8 cellular contexts compared by ENCODE assay signal in genomic region chr3:114624676-114625181, GRCh38.
A peak's percentile ranks its signal among the peaks of the same experiment; 100 is the strongest.
DNase-seq lines count a peak whose midpoint lies in the region; ATAC-seq, FAIRE-seq and TF ChIP-seq lines count a peak whose summit lies in the region.

No MANE protein-coding gene starts in this region.

- H2AFZ ChIP-seq in ACC112 (ENCODE audit: low read length, unreplicated experiment) = peak overlapping the region; percentile 55

- no peaks in the 10 kb centered on the region for H3K36me3 Mint-ChIP-seq in effector memory CD8-positive, alpha-beta T cell (ENCODE audit: insufficient read depth)

- peaks cover 35% of the 10 kb centered on the region for H3K79me2 ChIP-seq in ACC112 (ENCODE audit: control insufficient read depth, insufficient read depth, low read length, unreplicated experiment)

- TF ChIP-seq CTCF in bronchial epithelial cell (IDR thresholded peaks at IDR 0.05; ENCODE audit: insufficient read depth, low read length, severe bottlenecking) = no peak

- no peaks in the 10 kb centered on the region for H3K9me3 Mint-ChIP-seq in effector memory CD8-positive, alpha-beta T cell

- FAIRE-seq in bronchial epithelial cell (lab: Jason Lieb, UNC) (peak; percentile 36), islet of Langerhans (lab: Jason Lieb, UNC) (peak; percentile 100), small intestine (lab: Jason Lieb, UNC) (no peak)

- 59 to 88% (median 79%) methylated on average over 10 of the region's 10 CpGs for WGBS in small intestine, 3 donors

- peaks cover 4 to 6% of the 10 kb centered on the region in 2 donors for H3K4me1 Mint-ChIP-seq in effector memory CD8-positive, alpha-beta T cell (ENCODE audit: low read depth in 2 of 2)

- ATAC-seq in effector memory CD8-positive, alpha-beta T cell (replicated peaks) = no peak
- no peak for ATAC-seq in GM18873 (IDR thresholded peaks at IDR 0.05; ENCODE audit: low FRiP score, unreplicated experiment)

- H3K4me1 ChIP-seq in ACC112 (ENCODE audit: control insufficient read depth, insufficient read depth, low read length, unreplicated experiment) (peaks cover 51% of the 10 kb centered on the region), small intestine (ENCODE audit: control insufficient read depth in 2 of 2, insufficient read depth in 1 of 2, low read depth in 1 of 2, low read length in 1 of 2) (no peaks in the 10 kb centered on the region)
- no peaks in the 10 kb centered on the region for H3K4me1 ChIP-seq in effector memory CD4-positive, alpha-beta T cell (ENCODE audit: control insufficient read depth, insufficient read depth, low read length, poor library complexity, severe bottlenecking)

- H3K4me3 ChIP-seq in ACC112 (ENCODE audit: low read depth, low read length) (peak overlapping the region; percentile 85), bronchial epithelial cell (ENCODE audit: low read depth, low read length) (no peak overlapping the region), small intestine (ENCODE audit: low read depth in 1 of 2, low read length in 2 of 2) (no peak overlapping the region)
- no peak overlapping the region for H3K4me3 ChIP-seq in effector memory CD4-positive, alpha-beta T cell (ENCODE audit: insufficient read depth, low read depth, low read length, poor library complexity, severe bottlenecking)

- no peak overlapping the region for H3K27ac Mint-ChIP-seq in effector memory CD8-positive, alpha-beta T cell

- no peaks in the 10 kb centered on the region for H3K9me3 ChIP-seq in small intestine (ENCODE audit: control insufficient read depth, low read depth)
- H3K9me3 ChIP-seq in effector memory CD4-positive, alpha-beta T cell (ENCODE audit: control insufficient read depth, low read length) = no peaks in the 10 kb centered on the region

- H3K36me3 ChIP-seq in ACC112 (ENCODE audit: insufficient read depth, low read length) (no peaks in the 10 kb centered on the region), bronchial epithelial cell (ENCODE audit: control insufficient read depth, insufficient read depth, low read length) (no peaks in the 10 kb centered on the region), small intestine (ENCODE audit: control insufficient read depth in 2 of 2, insufficient read depth in 2 of 2, low read length in 2 of 2) (no peaks in the 10 kb centered on the region)
- no peaks in the 10 kb centered on the region for H3K36me3 ChIP-seq in effector memory CD4-positive, alpha-beta T cell (ENCODE audit: control insufficient read depth, insufficient read depth, low read length)

- DNase-seq in LHCN-M2 (ENCODE audit: low read depth) (peak; percentile 98), bronchial epithelial cell (ENCODE audit: low read depth) (peak; percentile 84), small intestine (peak; percentile 35)
- no peak for DNase-seq in effector memory CD8-positive, alpha-beta T cell
- DNase-seq in effector memory CD4-positive, alpha-beta T cell = no peak

- H3K27me3 ChIP-seq in ACC112 (ENCODE audit: insufficient read depth, low read length) (no peaks in the 10 kb centered on the region), bronchial epithelial cell (ENCODE audit: control insufficient read depth, insufficient read depth, low read length) (no peaks in the 10 kb centered on the region), small intestine (ENCODE audit: control insufficient read depth in 2 of 2, insufficient read depth in 2 of 2, low read length in 2 of 2) (no peaks in the 10 kb centered on the region)
- H3K27me3 ChIP-seq in effector memory CD4-positive, alpha-beta T cell (replicated peaks; ENCODE audit: control insufficient read depth, insufficient read depth, low read length, poor library complexity, severe bottlenecking) = no peaks in the 10 kb centered on the region

- H3K27me3 Mint-ChIP-seq in effector memory CD8-positive, alpha-beta T cell = no peaks in the 10 kb centered on the region

- H3K27ac ChIP-seq in ACC112 (ENCODE audit: low read depth, low read length) (peak overlapping the region; percentile 92), small intestine (ENCODE audit: low read depth in 1 of 2, low read length in 1 of 2) (peak overlapping the region in 1 of 2 donors; percentile 90)
- H3K27ac ChIP-seq in effector memory CD4-positive, alpha-beta T cell (ENCODE audit: insufficient read depth, low read length, poor library complexity, severe bottlenecking) = no peak overlapping the region

- H3K4me3 Mint-ChIP-seq in effector memory CD8-positive, alpha-beta T cell = no peak overlapping the region

Comparison
In these comparisons a context has a peak if more than half of its experiments do, and no peak if none do; other contexts are left out.
1. DNase-seq: peak in LHCN-M2 (single experiment), bronchial epithelial cell (single experiment) and small intestine (single experiment); none in effector memory CD8-positive, alpha-beta T cell (0 of 3) and effector memory CD4-positive, alpha-beta T cell (0 of 3).